ENCODE assay signal across 8 cellular contexts in genomic region chr2:161237397-161238263, GRCh38.
DNase-seq lines count a peak whose midpoint lies in the region; ATAC-seq and TF ChIP-seq lines count a peak whose summit lies in the region.

No MANE protein-coding gene starts in this region.

- no peak overlapping the region for H3K27ac ChIP-seq in ascending aorta

- H3K4me1 Mint-ChIP-seq in T-cell = peaks cover 14 to 51% (median 46%) of the 10 kb centered on the region in 3 donors

- no peaks in the 10 kb centered on the region for H3K9me3 Mint-ChIP-seq in T-cell

- peak overlapping the region; percentile 88 to 92 (median 91) for H3K4me3 Mint-ChIP-seq in T-cell

- H3K9me3 ChIP-seq in ascending aorta = no peaks in the 10 kb centered on the region

- H3K36me3 Mint-ChIP-seq in T-cell = peaks cover 10% of the 10 kb centered on the region

- intact Hi-C loops in ascending aorta (cut with DNase I) = no loop called here

- peak; percentile 55 for ATAC-seq in GM19395 (IDR thresholded peaks at IDR 0.05; ENCODE audit: unreplicated experiment)
- ATAC-seq in HG03520 (IDR thresholded peaks at IDR 0.05; ENCODE audit: unreplicated experiment) = peak; percentile 39
- peak; percentile 51 to 63 (median 56) for ATAC-seq in T-cell (replicated peaks in 1 of 4)

- H3K27me3 Mint-ChIP-seq in T-cell = no peaks in the 10 kb centered on the region

- no peaks in the 10 kb centered on the region for H3K36me3 ChIP-seq in ascending aorta

- DNase-seq in C1 segment of cervical spinal cord (lab: John Stamatoyannopoulos, UW) = peak in 13 of 14 donors; percentile 18 to 79 (median 59)
- peak in 33 of 34 experiments; percentile 17 to 69 (median 39) for DNase-seq in T-cell
- no peak for DNase-seq in ascending aorta (ENCODE audit: low spot score in 2 of 2)
- DNase-seq in hypothalamus (lab: John Stamatoyannopoulos, UW) = peak in 49 of 51 donors; percentile 18 to 88 (median 59)
- peak; percentile 80 for DNase-seq in putamen (ENCODE audit: low spot score)
- no peak for DNase-seq in RKO (ENCODE audit: low spot score)

- H3K4me3 ChIP-seq in ascending aorta = peak overlapping the region; percentile 72 to 77

- no peak for TF ChIP-seq CTCF in ascending aorta (IDR thresholded peaks at IDR 0.05)

- H3K27ac Mint-ChIP-seq in T-cell = peak overlapping the region; percentile 41 to 84

- no peaks in the 10 kb centered on the region for H3K27me3 ChIP-seq in ascending aorta

- peaks cover 0 to 8% of the 10 kb centered on the region in 2 donors for H3K4me1 ChIP-seq in ascending aorta

- POLR2A ChIA-PET in T-cell (lab: Charles Lee) = interaction anchor here in 1 of 2 donors (0.5 to 0.6 kb wide), 3 partner anchors 22 to 153 kb away, joined by 4 to 9 read pairs (median 6); no protein-coding TSS in a partner anchor

- CTCF ChIA-PET in T-cell (lab: Charles Lee) = interaction anchor here (0.5 to 1.1 kb wide), 6 partner anchors 13 to 1680 kb away, joined by 3 to 10 read pairs (median 4); no protein-coding TSS in a partner anchor

Comparison
In these comparisons a context has a peak if more than half of its experiments do, and no peak if none do; other contexts are left out.
1. DNase-seq: peak in C1 segment of cervical spinal cord (13 of 14), T-cell (33 of 34), hypothalamus (49 of 51) and putamen (single experiment); none in ascending aorta (0 of 2) and RKO (single experiment).
2. Peak in every context shown above with its lines, with median percentiles within 50 percentile points of each other: ATAC-seq.